ENCODE assay signal across 10 cellular contexts in genomic region chr9:22437461-22438067, GRCh38. TPM values are rescaled to one million over a fixed set of nuclear protein-coding genes. Genes with fewer than 3 reads are reported as not detected.
"Had no signal": no experiment of that assay in that cellular context is flagged by ENCODE, and none has a peak within 500 bp of the region (broad histone marks: within the 10 kb centered on the region; RNA-seq: fewer than 3 reads in every experiment).

No MANE protein-coding gene starts in this region.

RNA-seq across cellular contexts. Expression of gene DMRTA1, which starts 9.1 kb away (rescaled TPM):
- total RNA-seq: activated naive CD4-positive, alpha-beta T cell treated with anti-CD3 and anti-CD28 coated beads for 36 hours; activated naive CD4-positive, alpha-beta T cell treated with anti-CD3 and anti-CD28 coated beads, Interleukin-2, amount 50 U/mL, for 72 hours; activated naive CD8-positive, alpha-beta T cell treated with anti-CD3 and anti-CD28 coated beads for 36 hours; activated naive CD8-positive, alpha-beta T cell treated with anti-CD3 and anti-CD28 coated beads, Interleukin-2, amount 10 ng/mL, durations not matched to agents 7 days and 5 days; activated T-cell treated with anti-CD3 and anti-CD28 coated beads, Interleukin-2, amount 50 U/mL, for 4 hours; activated T-cell treated with anti-CD3 and anti-CD28 coated beads, Interleukin-2, amount 50 U/mL, for 72 hours; activated T-helper 1 cell treated with anti-CD3 and anti-CD28 coated beads, Interleukin-12 subunit alpha, Interleukin-12 subunit beta, Interleukin-2, Interleukin-4 antibody, amounts not matched to agents 30 ng/mL and 10 ng/mL and 1 ng/mL, durations not matched to agents 14 hours and 24 hours and 36 hours; activated T-helper 2 cell treated with anti-CD3 and anti-CD28 coated beads, Interferon-gamma antibody, Interleukin-2, Interleukin-4, amounts not matched to agents 10 μg/mL and 5 μg/mL and 100 μg/mL, durations not matched to agents 14 hours and 24 hours and 36 hours; ascending aorta had no signal
- polyA plus RNA-seq: aorta had no signal
